16 cellular contexts compared by ENCODE assay signal in genomic region chr10:109203616-109204375, GRCh38.
"Had no signal": no experiment of that assay in that cellular context is flagged by ENCODE, and none has a peak within 500 bp of the region (broad histone marks: within the 10 kb centered on the region; RNA-seq: fewer than 3 reads in every experiment).

No MANE protein-coding gene starts in this region.

- H3K4me3 ChIP-seq: gastrocnemius medialis had no signal

- H3K27ac ChIP-seq: gastrocnemius medialis had no signal

- H3K9me3 ChIP-seq: gastrocnemius medialis had no signal

- H3K27me3 Mint-ChIP-seq: activated CD4-positive, alpha-beta T cell treated with anti-CD3 and anti-CD28 coated beads, Interleukin-2, amount 10 ng/mL, durations not matched to agents 7 days and 5 days; activated naive CD4-positive, alpha-beta T cell treated with anti-CD3 and anti-CD28 coated beads, Interleukin-2, amount 50 U/mL, for 24 hours had no signal

- DNase-seq: activated CD4-positive, alpha-beta T cell treated with anti-CD3 and anti-CD28 coated beads, Interleukin-2, amount 10 ng/mL, durations not matched to agents 7 days and 5 days; activated CD4-positive, CD25-positive, alpha-beta regulatory T cell; activated CD8-positive, alpha-beta memory T cell treated with anti-CD3 and anti-CD28 coated beads for 24 hours; activated effector memory CD4-positive, alpha-beta T cell treated with Interleukin-2 at 50 U/mL for 16 hours; amygdala; cerebellar nuclear complex; dermis blood vessel endothelial cell; gastrocnemius medialis; kidney; right cardiac atrium; stimulated activated CD4-positive, alpha-beta T cell treated with anti-CD3 and anti-CD28 coated beads, Interleukin-1b, Interleukin-23, amount 100 ng/mL, for 48 hours; stimulated activated naive CD4-positive, alpha-beta T cell; T-helper 2 cell; trophoblast cell had no signal

- H3K27me3 ChIP-seq: gastrocnemius medialis had no signal

- H3K4me3 Mint-ChIP-seq: activated CD4-positive, alpha-beta T cell treated with anti-CD3 and anti-CD28 coated beads, Interleukin-2, amount 10 ng/mL, durations not matched to agents 7 days and 5 days; activated naive CD4-positive, alpha-beta T cell treated with anti-CD3 and anti-CD28 coated beads, Interleukin-2, amount 50 U/mL, for 24 hours; mesothelial cell of epicardium had no signal

- H3K27ac Mint-ChIP-seq: activated CD4-positive, alpha-beta T cell treated with anti-CD3 and anti-CD28 coated beads, Interleukin-2, amount 10 ng/mL, durations not matched to agents 7 days and 5 days; activated naive CD4-positive, alpha-beta T cell treated with anti-CD3 and anti-CD28 coated beads, Interleukin-2, amount 50 U/mL, for 24 hours; mesothelial cell of epicardium had no signal

- H3K36me3 Mint-ChIP-seq: activated naive CD4-positive, alpha-beta T cell treated with anti-CD3 and anti-CD28 coated beads, Interleukin-2, amount 50 U/mL, for 24 hours; mesothelial cell of epicardium had no signal

- H3K36me3 ChIP-seq: gastrocnemius medialis had no signal

- ATAC-seq: gastrocnemius medialis, right cardiac atrium had no signal

- H3K4me1 Mint-ChIP-seq: activated CD4-positive, alpha-beta T cell treated with anti-CD3 and anti-CD28 coated beads, Interleukin-2, amount 10 ng/mL, durations not matched to agents 7 days and 5 days; activated naive CD4-positive, alpha-beta T cell treated with anti-CD3 and anti-CD28 coated beads, Interleukin-2, amount 50 U/mL, for 24 hours had no signal

- H3K9me3 Mint-ChIP-seq: mesothelial cell of epicardium had no signal

- H3K4me1 ChIP-seq: gastrocnemius medialis had no signal
